Comparison of ENCODE assay signal across 24 cellular contexts in genomic region chr6:169095153-169095552, GRCh38.
"Had no signal": no experiment of that assay in that cellular context is flagged by ENCODE, and none has a peak within 500 bp of the region (broad histone marks: within the 10 kb centered on the region; RNA-seq: fewer than 3 reads in every experiment).

No MANE protein-coding gene starts in this region.

- H3K27me3 ChIP-seq: hepatocyte, pancreas, right lobe of liver, suprapubic skin, tibial artery, upper lobe of left lung, vagina had no signal

- H3K27ac Mint-ChIP-seq: natural killer cell treated with Interleukin-12 subunit alpha and Interleukin-12 subunit beta and Interleukin-15 and Interleukin-18, amount 100 ng/mL, for 72 hours; stimulated activated effector memory CD8-positive, alpha-beta T cell treated with anti-CD3 and anti-CD28 coated beads, Interleukin-12 subunit alpha, Interleukin-12 subunit beta, amount 100 ng/mL, for 72 hours had no signal

- H3K36me3 Mint-ChIP-seq: stimulated activated effector memory CD8-positive, alpha-beta T cell treated with anti-CD3 and anti-CD28 coated beads, Interleukin-12 subunit alpha, Interleukin-12 subunit beta, amount 100 ng/mL, for 72 hours had no signal

- H2AFZ ChIP-seq: hepatocyte had no signal

- H3K4me1 ChIP-seq: left ventricle myocardium inferior, lower lobe of right lung, pancreas, prostate gland, tibial artery, upper lobe of left lung had no signal

- H3K4me3 ChIP-seq: dorsolateral prefrontal cortex, hepatocyte, left ventricle myocardium inferior, lower lobe of right lung, pancreas, prostate gland, right lobe of liver, suprapubic skin, tibial artery, upper lobe of left lung, vagina had no signal

- H3K27ac ChIP-seq: dorsolateral prefrontal cortex, hepatocyte, left ventricle myocardium inferior, lower lobe of right lung, pancreas, prostate gland, right lobe of liver, suprapubic skin, tibial artery, upper lobe of left lung, vagina had no signal

- ATAC-seq: esophagus mucosa; left cardiac atrium; lower lobe of right lung; natural killer cell treated with Interleukin-12 subunit alpha and Interleukin-12 subunit beta and Interleukin-15 and Interleukin-18, amount 100 ng/mL, for 72 hours; pancreas; right lobe of liver; stimulated activated effector memory CD8-positive, alpha-beta T cell treated with anti-CD3 and anti-CD28 coated beads, Interleukin-12 subunit alpha, Interleukin-12 subunit beta, amount 100 ng/mL, for 72 hours; stimulated activated naive CD8-positive, alpha-beta T cell treated with anti-CD3 and anti-CD28 coated beads, Interleukin-15, Interleukin-2, amounts not matched to agents 100 U/mL and 50 U/mL, for 24 hours had no signal

- DNase-seq: cortex of kidney; dorsolateral prefrontal cortex; effector CD8-positive, alpha-beta T cell; foreskin melanocyte; kidney; left cardiac atrium; left ventricle myocardium inferior; lower lobe of right lung; mesenchymal stem cell; midbrain; pancreas; right lobe of liver; stimulated activated CD4-positive, alpha-beta T cell treated with anti-CD3 and anti-CD28 coated beads, Interleukin-4, amount 100 ng/mL, for 1 hour; stimulated activated CD8-positive, alpha-beta memory T cell treated with anti-CD3 and anti-CD28 coated beads, Interleukin-4, amount 100 ng/mL, for 48 hours; stimulated activated naive CD8-positive, alpha-beta T cell treated with anti-CD3 and anti-CD28 coated beads, Interleukin-15, Interleukin-2, amounts not matched to agents 100 U/mL and 50 U/mL, for 24 hours; tibial artery; upper lobe of left lung had no signal

- H3K4me2 ChIP-seq: hepatocyte had no signal

- H3K4me3 Mint-ChIP-seq: natural killer cell treated with Interleukin-12 subunit alpha and Interleukin-12 subunit beta and Interleukin-15 and Interleukin-18, amount 100 ng/mL, for 72 hours; stimulated activated effector memory CD8-positive, alpha-beta T cell treated with anti-CD3 and anti-CD28 coated beads, Interleukin-12 subunit alpha, Interleukin-12 subunit beta, amount 100 ng/mL, for 72 hours had no signal

- H3K9me3 ChIP-seq: pancreas, prostate gland, right lobe of liver had no signal

- H3K4me1 Mint-ChIP-seq: stimulated activated effector memory CD8-positive, alpha-beta T cell treated with anti-CD3 and anti-CD28 coated beads, Interleukin-12 subunit alpha, Interleukin-12 subunit beta, amount 100 ng/mL, for 72 hours had no signal

- H3K36me3 ChIP-seq: left ventricle myocardium inferior, lower lobe of right lung, pancreas, prostate gland, right lobe of liver, suprapubic skin, tibial artery, upper lobe of left lung, vagina had no signal
